In genomic region chr9:130845901-130846381, GRCh38 we compare ENCODE assay signal across 9 cellular contexts. TPM values are rescaled to one million over a fixed set of nuclear protein-coding genes. Genes with fewer than 3 reads are reported as not detected.
A peak's percentile ranks its signal among the peaks of the same experiment; 100 is the strongest.
DNase-seq lines count a peak whose midpoint lies in the region; ATAC-seq, FAIRE-seq and TF ChIP-seq lines count a peak whose summit lies in the region.
"Had no signal": no experiment of that assay in that cellular context is flagged by ENCODE, and none has a peak within 500 bp of the region (broad histone marks: within the 10 kb centered on the region; RNA-seq: fewer than 3 reads in every experiment).

No MANE protein-coding gene starts in this region.

- H3K14ac ChIP-seq in mesenchymal stem cell (ENCODE audit: low read length in 2 of 2), result no peak overlapping the region

- 37% methylated on average over 5 of the region's 6 CpGs for WGBS in mesenchymal stem cell
- 45 to 47% methylated on average over 6 of the region's 6 CpGs for WGBS in upper lobe of left lung, 2 donors

- ATAC-seq in upper lobe of left lung (ENCODE audit: low FRiP score in 2 of 2), result peak in 1 of 2 donors; percentile 27
- no peak for ATAC-seq in left lobe of liver

- H3K9ac ChIP-seq in mesenchymal stem cell (ENCODE audit: low read length), result peak overlapping the region; percentile 92

- H3K4me1 ChIP-seq in mesenchymal stem cell (ENCODE audit: control insufficient read depth, insufficient read depth, low read depth, low read length) (peaks cover 43% of the 10 kb centered on the region), upper lobe of left lung (peaks cover 30 to 54% (median 37%) of the 10 kb centered on the region in 4 donors)

- peak overlapping the region in 1 of 2 experiments; percentile 21 for H3K18ac ChIP-seq in mesenchymal stem cell (ENCODE audit: low read depth in 1 of 2, low read length in 2 of 2)

- H3K36me3 ChIP-seq in mesenchymal stem cell (ENCODE audit: control insufficient read depth in 1 of 2, insufficient read depth in 2 of 2, low read depth in 1 of 2, low read length in 2 of 2) (peaks cover 6 to 19% of the 10 kb centered on the region in 2 experiments), upper lobe of left lung (no peaks in the 10 kb centered on the region)

- H2BK15ac ChIP-seq in mesenchymal stem cell (ENCODE audit: low read depth, poor library complexity, severe bottlenecking), result no peak overlapping the region

- H3K27ac ChIP-seq in mesenchymal stem cell (ENCODE audit: low read length, poor library complexity, severe bottlenecking) (peak overlapping the region; percentile 100), upper lobe of left lung (peak overlapping the region; percentile 80 to 86 (median 82))

- TF ChIP-seq POLR2A in upper lobe of left lung (IDR thresholded peaks at IDR 0.05), result no peak

- no peaks in the 10 kb centered on the region for H3K9me3 ChIP-seq in mesenchymal stem cell (ENCODE audit: control insufficient read depth, low read length)
- H3K9me3 ChIP-seq in upper lobe of left lung, result no peaks in the 10 kb centered on the region

- H4K91ac ChIP-seq in mesenchymal stem cell (ENCODE audit: low read length), result no peak overlapping the region

- H3K4me2 ChIP-seq in mesenchymal stem cell (ENCODE audit: low read length, poor library complexity, severe bottlenecking), result no peak overlapping the region

- H3K79me1 ChIP-seq in mesenchymal stem cell (replicated peaks; ENCODE audit: low read length, poor library complexity, severe bottlenecking), result no peaks in the 10 kb centered on the region

- no peak for TF ChIP-seq EP300 in upper lobe of left lung (IDR thresholded peaks at IDR 0.05)

- TF ChIP-seq CTCF in upper lobe of left lung (IDR thresholded peaks at IDR 0.05), result no peak

- H3K4me3 ChIP-seq in mesenchymal stem cell (ENCODE audit: insufficient read depth in 1 of 2, low read depth in 1 of 2, low read length in 2 of 2) (peak overlapping the region in 1 of 2 experiments; percentile 69), upper lobe of left lung (no peak overlapping the region)

- peak overlapping the region; percentile 78 for H2AK5ac ChIP-seq in mesenchymal stem cell (ENCODE audit: low read length, severe bottlenecking)

- H2BK12ac ChIP-seq in mesenchymal stem cell (ENCODE audit: low read length in 2 of 2), result peak overlapping the region in 1 of 2 experiments; percentile 86

- H3K23ac ChIP-seq in mesenchymal stem cell (ENCODE audit: low read length in 2 of 2), result no peak overlapping the region

- peak overlapping the region; percentile 68 for H2BK5ac ChIP-seq in mesenchymal stem cell (ENCODE audit: low read depth, low read length, poor library complexity, severe bottlenecking)

- peak; percentile 33 for FAIRE-seq in endometrium (lab: Jason Lieb, UNC)
- no peak for FAIRE-seq in urothelium cell line (lab: Jason Lieb, UNC)
- FAIRE-seq in frontal cortex (lab: Jason Lieb, UNC), result no peak

- no peak overlapping the region for H2BK120ac ChIP-seq in mesenchymal stem cell (ENCODE audit: low read depth, low read length)

- H3K27me3 ChIP-seq in mesenchymal stem cell (ENCODE audit: control insufficient read depth in 1 of 2, insufficient read depth in 1 of 2, low read length in 2 of 2) (no peaks in the 10 kb centered on the region), upper lobe of left lung (no peaks in the 10 kb centered on the region)

- DNase-seq in RKO (ENCODE audit: low spot score) (peak; percentile 64), mesenchymal stem cell (peak; percentile 84), upper lobe of left lung (no peak), urothelium cell line (ENCODE audit: low spot score) (no peak), frontal cortex (ENCODE audit: low spot score in 2 of 2) (no peak), left lobe of liver (ENCODE audit: low spot score) (no peak), SKM-1 treated with dmso at 0.1 percent for 144 hours (lab: John Stamatoyannopoulos, UW; ENCODE audit: unreplicated experiment) (no peak)
- DNase-seq: T-helper 2 cell had no signal

- no peak overlapping the region for H4K8ac ChIP-seq in mesenchymal stem cell (ENCODE audit: low read length)

- no peak overlapping the region for H2AFZ ChIP-seq in mesenchymal stem cell (ENCODE audit: low read depth, low read length)

- H3K4ac ChIP-seq in mesenchymal stem cell (ENCODE audit: low read depth in 1 of 2, low read length in 2 of 2), result peak overlapping the region in 1 of 2 experiments; percentile 73

RNA-seq across cellular contexts. Expression of gene ABL1, which starts 10.9 kb away (rescaled TPM):
- polyA plus RNA-seq in mesenchymal stem cell (2013, experiment 1 of 2), result 49.4 TPM
- polyA plus RNA-seq in mesenchymal stem cell (2013, experiment 2 of 2), result 49.9 TPM
- 10 to 100 TPM; 39.8 to 56.5 (median 47.0) TPM for total RNA-seq in upper lobe of left lung
- total RNA-seq in frontal cortex, result 21.6 TPM
- 27.1 TPM for total RNA-seq in left lobe of liver

RNA-seq across cellular contexts. Expression of gene QRFP, which starts 50.7 kb away (rescaled TPM):
- polyA plus RNA-seq in mesenchymal stem cell (2013, experiment 1 of 2), result not detected
- polyA plus RNA-seq in mesenchymal stem cell (2013, experiment 2 of 2), result not detected
- total RNA-seq in upper lobe of left lung (not detected), frontal cortex (under 0.01 TPM), left lobe of liver (not detected)

Comparison
In these comparisons a context has a peak if more than half of its experiments do, and no peak if none do; other contexts are left out.
1. DNase-seq: peak in RKO (single experiment) and mesenchymal stem cell (single experiment); none in upper lobe of left lung (0 of 2), urothelium cell line (single experiment), frontal cortex (0 of 2), left lobe of liver (single experiment) and SKM-1 treated with dmso at 0.1 percent for 144 hours (single experiment).